19 cellular contexts compared by ENCODE assay signal in the genomic region with DNA sequence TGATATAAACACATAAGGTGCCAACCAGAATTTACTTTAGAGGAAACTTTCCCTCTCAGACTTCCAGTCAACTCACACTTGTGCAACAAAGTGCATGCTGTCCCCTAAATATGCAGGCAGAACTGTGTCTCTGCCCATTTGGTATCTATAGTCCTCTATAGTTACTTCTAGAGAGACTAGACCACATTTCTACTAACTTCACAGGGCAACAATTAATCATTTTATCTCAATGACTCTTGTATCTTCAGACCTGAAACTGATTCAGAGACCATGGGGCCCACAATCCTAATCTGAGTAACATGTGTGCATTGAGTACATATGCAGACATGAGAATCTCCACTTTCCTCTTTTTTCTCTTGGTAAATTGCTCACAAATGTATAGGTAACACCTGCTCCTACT.
A peak's percentile ranks its signal among the peaks of the same experiment; 100 is the strongest.
DNase-seq lines count a peak whose midpoint lies in the region; ATAC-seq and TF ChIP-seq lines count a peak whose summit lies in the region.
"Had no signal": no experiment of that assay in that cellular context is flagged by ENCODE, and none has a peak within 500 bp of the region (broad histone marks: within the 10 kb centered on the region; RNA-seq: fewer than 3 reads in every experiment).

No MANE protein-coding gene starts in this region.

- H3K79me2 ChIP-seq in OCI-LY7 (ENCODE audit: insufficient read depth, low read depth, low read length) = no peaks in the 10 kb centered on the region

- TF ChIP-seq CTCF in OCI-LY7 (conservative IDR thresholded peaks at IDR 0.05; ENCODE audit: low read length) = no peak

- peaks cover 10% of the 10 kb centered on the region for H3K4me1 ChIP-seq in OCI-LY7 (ENCODE audit: insufficient read depth, low read length, poor library complexity, severe bottlenecking)

- H3K4me2 ChIP-seq in OCI-LY7 (ENCODE audit: low read length) = no peak overlapping the region; the same call in 1 of the 2 replicates
- H3K4me2 ChIP-seq: KMS-11, SK-N-SH had no signal

- peak overlapping the region; percentile 77; the same call in 1 of the 2 replicates for H2AFZ ChIP-seq in OCI-LY7 (ENCODE audit: low read length)

- no TSS peak for BruUV-seq in OCI-LY7 (replicated peaks; lab: Mats Ljungman, UMichigan)

- intact Hi-C loops in activated CD4-positive, alpha-beta T cell treated with anti-CD3 and anti-CD28 coated beads for 36 hours (cut with DNase I, micrococcal nuclease) = no loop called here
- intact Hi-C loops in OCI-LY7 (cut with micrococcal nuclease; ENCODE audit: unreplicated experiment) = no loop called here

- ATAC-seq in activated CD4-positive, alpha-beta T cell treated with anti-CD3 and anti-CD28 coated beads for 36 hours = peak; percentile 92
- ATAC-seq in activated naive CD4-positive, alpha-beta T cell treated with anti-CD3 and anti-CD28 coated beads, Interleukin-2, amount 50 U/mL, for 72 hours = peak; percentile 44 to 97
- ATAC-seq in GM19035 (IDR thresholded peaks at IDR 0.05; ENCODE audit: unreplicated experiment) (no peak), GM18858 (IDR thresholded peaks at IDR 0.05; ENCODE audit: unreplicated experiment) (no peak)

- no peak overlapping the region for H3K27ac Mint-ChIP-seq in activated CD4-positive, alpha-beta T cell treated with anti-CD3 and anti-CD28 coated beads for 36 hours
- no peak overlapping the region for H3K27ac Mint-ChIP-seq in activated naive CD4-positive, alpha-beta T cell treated with anti-CD3 and anti-CD28 coated beads, Interleukin-2, amount 50 U/mL, for 72 hours
- H3K27ac Mint-ChIP-seq: CD8-positive, alpha-beta memory T cell had no signal

- H3K9me2 ChIP-seq in OCI-LY7 (ENCODE audit: insufficient read depth, low read length) = no peaks in the 10 kb centered on the region
- H3K9me2 ChIP-seq: SK-N-SH had no signal

- POLR2A ChIA-PET in activated CD4-positive, alpha-beta T cell treated with anti-CD3 and anti-CD28 coated beads for 36 hours (lab: Charles Lee) = no interaction called here
- POLR2A ChIA-PET in OCI-LY7 (lab: Charles Lee) = no interaction called here

- H3K4me1 Mint-ChIP-seq in activated CD4-positive, alpha-beta T cell treated with anti-CD3 and anti-CD28 coated beads for 36 hours = peaks cover 7% of the 10 kb centered on the region
- H3K4me1 Mint-ChIP-seq: CD8-positive, alpha-beta memory T cell had no signal

- no peaks in the 10 kb centered on the region for H3K27me3 Mint-ChIP-seq in activated CD4-positive, alpha-beta T cell treated with anti-CD3 and anti-CD28 coated beads for 36 hours
- H3K27me3 Mint-ChIP-seq: CD8-positive, alpha-beta memory T cell had no signal

- peak; percentile 20 for DNase-seq in activated CD4-positive, alpha-beta T cell treated with anti-CD3 and anti-CD28 coated beads for 36 hours
- no peak for DNase-seq in activated CD4-positive, alpha-beta T cell treated with anti-CD3 and anti-CD28 coated beads, Interleukin-2, amount 50 U/mL, for 4 hours
- DNase-seq in activated naive CD4-positive, alpha-beta T cell treated with anti-CD3 and anti-CD28 coated beads, Interleukin-2, amount 50 U/mL, for 72 hours (ENCODE audit: low spot score in 2 of 2) = peak in 1 of 2 donors; percentile 3
- DNase-seq in activated naive CD4-positive, alpha-beta T cell (lab: John Stamatoyannopoulos, UW) = no peak
- DNase-seq in OCI-LY7 (ENCODE audit: low spot score) = no peak
- DNase-seq: CD8-positive, alpha-beta memory T cell; EL; GF-D8; NCI-H1694 treated with DMSO at 0.1 percent for 48 hours; NCI-H2081 treated with DMSO at 0.1 percent for 48 hours; NCI-H446; NCI-H526; SIG-M5; SK-N-SH had no signal

- no peaks in the 10 kb centered on the region for H3K9me3 Mint-ChIP-seq in activated CD4-positive, alpha-beta T cell treated with anti-CD3 and anti-CD28 coated beads for 36 hours (ENCODE audit: low read depth)
- peaks cover 6% of the 10 kb centered on the region in 2 donors for H3K9me3 Mint-ChIP-seq in activated naive CD4-positive, alpha-beta T cell treated with anti-CD3 and anti-CD28 coated beads, Interleukin-2, amount 50 U/mL, for 72 hours
- H3K9me3 Mint-ChIP-seq: CD8-positive, alpha-beta memory T cell had no signal

- H3K4me3 ChIP-seq in OCI-LY7 (ENCODE audit: low read depth, low read length, poor library complexity, severe bottlenecking) = no peak overlapping the region

- no peaks in the 10 kb centered on the region for H3K9me3 ChIP-seq in OCI-LY7 (ENCODE audit: low read length)

- H3K4me3 Mint-ChIP-seq in activated CD4-positive, alpha-beta T cell treated with anti-CD3 and anti-CD28 coated beads for 36 hours = no peak overlapping the region
- H3K4me3 Mint-ChIP-seq: CD8-positive, alpha-beta memory T cell had no signal

- CTCF ChIA-PET in activated CD4-positive, alpha-beta T cell treated with anti-CD3 and anti-CD28 coated beads for 36 hours (lab: Charles Lee) = interaction anchor here (1.0 kb wide), 1 partner anchor 328 kb away, joined by 3 read pairs; no protein-coding TSS in a partner anchor
- CTCF ChIA-PET in OCI-LY7 (lab: Charles Lee; ENCODE audit: unreplicated experiment) = no interaction called here

- no peaks in the 10 kb centered on the region for H4K20me1 ChIP-seq in OCI-LY7 (ENCODE audit: insufficient read depth, low read length)

- no peaks in the 10 kb centered on the region for H3K36me3 ChIP-seq in OCI-LY7 (ENCODE audit: insufficient read depth, low read length)

- H3K36me3 Mint-ChIP-seq in activated CD4-positive, alpha-beta T cell treated with anti-CD3 and anti-CD28 coated beads for 36 hours (ENCODE audit: low read depth) = no peaks in the 10 kb centered on the region
- H3K36me3 Mint-ChIP-seq in activated naive CD4-positive, alpha-beta T cell treated with anti-CD3 and anti-CD28 coated beads, Interleukin-2, amount 50 U/mL, for 72 hours = no peaks in the 10 kb centered on the region
- H3K36me3 Mint-ChIP-seq: CD8-positive, alpha-beta memory T cell had no signal

- H3K27ac ChIP-seq in OCI-LY7 (ENCODE audit: low read depth, low read length, poor library complexity, severe bottlenecking) = no peak overlapping the region
- H3K27ac ChIP-seq: C4-2B, KMS-11, RWPE1 had no signal

Comparison
In these comparisons a context has a peak if more than half of its experiments do, and no peak if none do; other contexts are left out.
1. ATAC-seq: peak in activated CD4-positive, alpha-beta T cell treated with anti-CD3 and anti-CD28 coated beads for 36 hours (single experiment) and activated naive CD4-positive, alpha-beta T cell treated with anti-CD3 and anti-CD28 coated beads, Interleukin-2, amount 50 U/mL, for 72 hours (2 of 2); none in GM19035 (single experiment) and GM18858 (single experiment).